Comparison of ENCODE assay signal across 8 cellular contexts in genomic region chr1:221478050-221478949, GRCh38.
A peak's percentile ranks its signal among the peaks of the same experiment; 100 is the strongest.
DNase-seq lines count a peak whose midpoint lies in the region; ATAC-seq and TF ChIP-seq lines count a peak whose summit lies in the region.

No MANE protein-coding gene starts in this region.

- H3K9me3 ChIP-seq in SK-N-SH (no peaks in the 10 kb centered on the region), gastrocnemius medialis (no peaks in the 10 kb centered on the region)

- H3K4me2 ChIP-seq in SK-N-SH = no peak overlapping the region

- H3K4me3 ChIP-seq in SK-N-SH (ENCODE audit: low read depth in 2 of 2, low read length in 1 of 2) (peak overlapping the region in 1 of 2 experiments; percentile 4; a peak in 1 of 4 replicates), gastrocnemius medialis (no peak overlapping the region)

- no peaks in the 10 kb centered on the region for H3K36me3 ChIP-seq in SK-N-SH (replicated peaks in 1 of 2; ENCODE audit: control insufficient read depth in 1 of 2, insufficient read depth in 2 of 2, low read length in 1 of 2)
- no peaks in the 10 kb centered on the region for H3K36me3 ChIP-seq in gastrocnemius medialis

- H3K9me2 ChIP-seq in SK-N-SH = no peaks in the 10 kb centered on the region

- H3K36me3 Mint-ChIP-seq in activated naive CD4-positive, alpha-beta T cell treated with anti-CD3 and anti-CD28 coated beads, Interleukin-2, amount 50 U/mL, for 72 hours = no peaks in the 10 kb centered on the region

- peak; percentile 93 for TF ChIP-seq RAD21 in SK-N-SH (IDR thresholded peaks at IDR 0.05; ENCODE audit: low read length)

- H3K9me3 Mint-ChIP-seq in activated naive CD4-positive, alpha-beta T cell treated with anti-CD3 and anti-CD28 coated beads, Interleukin-2, amount 50 U/mL, for 72 hours = no peaks in the 10 kb centered on the region

- intact Hi-C loops in left ventricle myocardium superior (cut with micrococcal nuclease) = no loop called here
- intact Hi-C loops in gastrocnemius medialis (cut with DNase I; ENCODE audit: low total_unique reads) = no loop called here

- ATAC-seq in GM21515 (IDR thresholded peaks at IDR 0.05; ENCODE audit: unreplicated experiment) (peak; percentile 82), left ventricle myocardium superior (peak; percentile 94), gastrocnemius medialis (peak; percentile 78 to 82), HG02938 (IDR thresholded peaks at IDR 0.05; ENCODE audit: unreplicated experiment) (no peak)
- ATAC-seq in activated naive CD4-positive, alpha-beta T cell treated with anti-CD3 and anti-CD28 coated beads, Interleukin-2, amount 50 U/mL, for 72 hours = peak; percentile 73 to 83

- H3K4me1 ChIP-seq in SK-N-SH (ENCODE audit: control insufficient read depth in 1 of 2, insufficient read depth in 2 of 2, low read depth in 1 of 2, low read length in 1 of 2) (peaks cover 0 to 14% of the 10 kb centered on the region in 2 experiments; a peak in 2 of 4 replicates), gastrocnemius medialis (no peaks in the 10 kb centered on the region)

- peak; percentile 90 for DNase-seq in Daoy (ENCODE audit: low read depth)
- DNase-seq in HuH-7 (ENCODE audit: low spot score) = peak; percentile 28
- DNase-seq in SK-N-SH = peak; percentile 58
- DNase-seq in activated naive CD4-positive, alpha-beta T cell treated with anti-CD3 and anti-CD28 coated beads, Interleukin-2, amount 50 U/mL, for 72 hours (ENCODE audit: low spot score in 2 of 2) = peak in 1 of 2 donors; percentile 20
- peak; percentile 58 for DNase-seq in left ventricle myocardium superior
- peak; percentile 22 to 25 for DNase-seq in gastrocnemius medialis

- H3K27ac Mint-ChIP-seq in activated naive CD4-positive, alpha-beta T cell treated with anti-CD3 and anti-CD28 coated beads, Interleukin-2, amount 50 U/mL, for 72 hours = no peak overlapping the region

- H3K9ac ChIP-seq in SK-N-SH = no peak overlapping the region

- TF ChIP-seq CTCF in SK-N-SH (IDR thresholded peaks at IDR 0.05) (peak; percentile 87), gastrocnemius medialis (IDR thresholded peaks at IDR 0.05 in 4 of 5, conservative IDR thresholded peaks at IDR 0.05 in 1 of 5) (peak in 2 of 5 experiments; percentile 31 to 64)

- no peak for TF ChIP-seq POLR2A in gastrocnemius medialis (IDR thresholded peaks at IDR 0.05)

- H3K27me3 ChIP-seq in SK-N-SH (ENCODE audit: insufficient read depth) = no peaks in the 10 kb centered on the region
- no peaks in the 10 kb centered on the region for H3K27me3 ChIP-seq in gastrocnemius medialis

- peak overlapping the region; percentile 69; the same call in 1 of the 2 replicates for H2AFZ ChIP-seq in SK-N-SH (ENCODE audit: low read depth)

- CTCF ChIA-PET in SK-N-SH (lab: Yijun Ruan, JAX) = interaction anchor here (0.6 to 4.1 kb wide), 48 partner anchors 9 to 1156 kb away, joined by 3 to 77 read pairs (median 4); partner anchors contain the start of gene DUSP10

- no peaks in the 10 kb centered on the region for H3F3A ChIP-seq in SK-N-SH (replicated peaks; ENCODE audit: insufficient read depth)

- WGBS in SK-N-SH (ENCODE audit: low lambda C conversion rate) = 19% methylated on average over 8 of the region's 8 CpGs

- POLR2A ChIA-PET in SK-N-SH (lab: Yijun Ruan, JAX) = interaction anchor here (2.7 kb wide), 1 partner anchor 263 kb away, joined by 13 read pairs; the partner anchor contains the start of gene DUSP10

- in situ Hi-C loops in gastrocnemius medialis (cut with MboI; ENCODE audit: low sequenced_read_pairs in 4 of 4) = loop anchor here in 2 of 4 donors (10.0 to 25.0 kb wide), 3 partner anchors 684 to 959 kb away; no protein-coding TSS in a partner anchor

- H3K79me2 ChIP-seq in SK-N-SH (ENCODE audit: insufficient read depth) = no peaks in the 10 kb centered on the region

- peak in 1 of 2 experiments; percentile 48; a peak in 2 of 4 replicates for TF ChIP-seq EP300 in SK-N-SH (IDR thresholded peaks at IDR 0.05; ENCODE audit: borderline replicate concordance in 1 of 2, low read depth in 1 of 2, low read length in 1 of 2)

- H4K20me1 ChIP-seq in SK-N-SH (ENCODE audit: insufficient read depth) = no peaks in the 10 kb centered on the region

- H3K27ac ChIP-seq in SK-N-SH (ENCODE audit: low read depth in 2 of 2, low read length in 1 of 2) (peak overlapping the region in 1 of 2 experiments; percentile 76; a peak in 2 of 4 replicates), gastrocnemius medialis (no peak overlapping the region)

TF ChIP-seq in SK-N-SH, 30 proteins besides CTCF, POLR2A, EP300 and RAD21:
- TF ChIP-seq, protein P1, sequence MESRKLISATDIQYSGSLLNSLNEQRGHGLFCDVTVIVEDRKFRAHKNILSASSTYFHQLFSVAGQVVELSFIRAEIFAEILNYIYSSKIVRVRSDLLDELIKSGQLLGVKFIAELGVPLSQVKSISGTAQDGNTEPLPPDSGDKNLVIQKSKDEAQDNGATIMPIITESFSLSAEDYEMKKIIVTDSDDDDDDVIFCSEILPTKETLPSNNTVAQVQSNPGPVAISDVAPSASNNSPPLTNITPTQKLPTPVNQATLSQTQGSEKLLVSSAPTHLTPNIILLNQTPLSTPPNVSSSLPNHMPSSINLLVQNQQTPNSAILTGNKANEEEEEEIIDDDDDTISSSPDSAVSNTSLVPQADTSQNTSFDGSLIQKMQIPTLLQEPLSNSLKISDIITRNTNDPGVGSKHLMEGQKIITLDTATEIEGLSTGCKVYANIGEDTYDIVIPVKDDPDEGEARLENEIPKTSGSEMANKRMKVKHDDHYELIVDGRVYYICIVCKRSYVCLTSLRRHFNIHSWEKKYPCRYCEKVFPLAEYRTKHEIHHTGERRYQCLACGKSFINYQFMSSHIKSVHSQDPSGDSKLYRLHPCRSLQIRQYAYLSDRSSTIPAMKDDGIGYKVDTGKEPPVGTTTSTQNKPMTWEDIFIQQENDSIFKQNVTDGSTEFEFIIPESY (IDR thresholded peaks at IDR 0.05; ENCODE audit: borderline replicate concordance, low read depth) = no peak
- TF ChIP-seq FOXM1 (IDR thresholded peaks at IDR 0.05; ENCODE audit: low read depth) (no peak), GATA2 (CRISPR knock-in tag; IDR thresholded peaks at IDR 0.05) (peak; percentile 51), FOSL2 (IDR thresholded peaks at IDR 0.05; ENCODE audit: borderline replicate concordance, low read depth) (peak; percentile 82), RXRA (IDR thresholded peaks at IDR 0.05; ENCODE audit: borderline replicate concordance, low read depth) (no peak), RCOR1 (IDR thresholded peaks at IDR 0.05; ENCODE audit: low read length) (0 out of 2 replicates have a peak, but pooled peaks have one; percentile 33), JUND (IDR thresholded peaks at IDR 0.05) (peak; percentile 50), TCF12 (IDR thresholded peaks at IDR 0.05) (peak; percentile 32; the same call in 1 of the 2 replicates), TEAD4 (IDR thresholded peaks at IDR 0.05; ENCODE audit: borderline replicate concordance, insufficient read depth) (no peak), SMC3 (IDR thresholded peaks at IDR 0.05; ENCODE audit: low read depth, low read length) (peak; percentile 87)
- TF ChIP-seq, protein P2, sequence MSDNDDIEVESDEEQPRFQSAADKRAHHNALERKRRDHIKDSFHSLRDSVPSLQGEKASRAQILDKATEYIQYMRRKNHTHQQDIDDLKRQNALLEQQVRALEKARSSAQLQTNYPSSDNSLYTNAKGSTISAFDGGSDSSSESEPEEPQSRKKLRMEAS (IDR thresholded peaks at IDR 0.05; ENCODE audit: low read depth) = 0 out of 2 replicates have a peak, but pooled peaks have one; percentile 32
- TF ChIP-seq, protein P3, sequence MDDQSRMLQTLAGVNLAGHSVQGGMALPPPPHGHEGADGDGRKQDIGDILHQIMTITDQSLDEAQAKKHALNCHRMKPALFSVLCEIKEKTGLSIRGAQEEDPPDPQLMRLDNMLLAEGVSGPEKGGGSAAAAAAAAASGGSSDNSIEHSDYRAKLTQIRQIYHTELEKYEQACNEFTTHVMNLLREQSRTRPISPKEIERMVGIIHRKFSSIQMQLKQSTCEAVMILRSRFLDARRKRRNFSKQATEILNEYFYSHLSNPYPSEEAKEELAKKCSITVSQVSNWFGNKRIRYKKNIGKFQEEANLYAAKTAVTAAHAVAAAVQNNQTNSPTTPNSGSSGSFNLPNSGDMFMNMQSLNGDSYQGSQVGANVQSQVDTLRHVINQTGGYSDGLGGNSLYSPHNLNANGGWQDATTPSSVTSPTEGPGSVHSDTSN (IDR thresholded peaks at IDR 0.05) = peak; percentile 60
